9 cellular contexts compared by ENCODE assay signal in genomic region chr15:24848050-24848449, GRCh38.
DNase-seq lines count a peak whose midpoint lies in the region; ATAC-seq and TF ChIP-seq lines count a peak whose summit lies in the region.
"Had no signal": no experiment of that assay in that cellular context is flagged by ENCODE, and none has a peak within 500 bp of the region (broad histone marks: within the 10 kb centered on the region; RNA-seq: fewer than 3 reads in every experiment).

No MANE protein-coding gene starts in this region.

- POLR2A ChIA-PET in activated CD4-positive, alpha-beta memory T cell treated with anti-CD3 and anti-CD28 coated beads, Interleukin-2, amount 10 ng/mL, durations not matched to agents 7 days and 5 days (lab: Charles Lee) = no interaction called here

- no peak for TF ChIP-seq CTCF in progenitor cell of endocrine pancreas (IDR thresholded peaks at IDR 0.05; ENCODE audit: unreplicated experiment)

- no peaks in the 10 kb centered on the region for H3K36me3 Mint-ChIP-seq in activated CD4-positive, alpha-beta memory T cell treated with anti-CD3 and anti-CD28 coated beads, Interleukin-2, amount 10 ng/mL, durations not matched to agents 7 days and 5 days (ENCODE audit: low read depth)
- no peaks in the 10 kb centered on the region for H3K36me3 Mint-ChIP-seq in progenitor cell of endocrine pancreas (ENCODE audit: insufficient read depth)

- peaks cover 11% of the 10 kb centered on the region for H3K9me3 Mint-ChIP-seq in activated CD4-positive, alpha-beta memory T cell treated with anti-CD3 and anti-CD28 coated beads, Interleukin-2, amount 10 ng/mL, durations not matched to agents 7 days and 5 days
- H3K9me3 Mint-ChIP-seq in progenitor cell of endocrine pancreas (ENCODE audit: low read depth) = peaks cover 11% of the 10 kb centered on the region

- intact Hi-C loops in Right ventricle myocardium superior (cut with DNase I) = no loop called here

- H3K27ac Mint-ChIP-seq in activated CD4-positive, alpha-beta memory T cell treated with anti-CD3 and anti-CD28 coated beads, Interleukin-2, amount 10 ng/mL, durations not matched to agents 7 days and 5 days = no peak overlapping the region
- peak overlapping the region; percentile 92 for H3K27ac Mint-ChIP-seq in progenitor cell of endocrine pancreas

- ATAC-seq in Right ventricle myocardium superior (ENCODE audit: poor library complexity) (peak; percentile 96), HG02852 (IDR thresholded peaks at IDR 0.05; ENCODE audit: unreplicated experiment) (no peak)
- ATAC-seq: Panc1 had no signal

- H3K4me3 Mint-ChIP-seq in activated CD4-positive, alpha-beta memory T cell treated with anti-CD3 and anti-CD28 coated beads, Interleukin-2, amount 10 ng/mL, durations not matched to agents 7 days and 5 days = no peak overlapping the region
- H3K4me3 Mint-ChIP-seq in progenitor cell of endocrine pancreas (ENCODE audit: low read depth) = peak overlapping the region; percentile 77

- DNase-seq in GM03348 (ENCODE audit: low spot score) (peak; percentile 60), Right ventricle myocardium superior (peak; percentile 61), progenitor cell of endocrine pancreas (ENCODE audit: low spot score, unreplicated experiment) (peak; percentile 31), COLO668 (lab: John Stamatoyannopoulos, UW; ENCODE audit: unreplicated experiment) (no peak), epidermal melanocyte (ENCODE audit: insufficient read length, low spot score) (no peak)
- DNase-seq in activated CD4-positive, alpha-beta memory T cell treated with anti-CD3 and anti-CD28 coated beads, Interleukin-2, amount 10 ng/mL, durations not matched to agents 7 days and 5 days = peak; percentile 16
- DNase-seq in activated CD4-positive, alpha-beta T cell treated with anti-CD3 and anti-CD28 coated beads for 4 hours = no peak

- H3K4me1 Mint-ChIP-seq in activated CD4-positive, alpha-beta memory T cell treated with anti-CD3 and anti-CD28 coated beads, Interleukin-2, amount 10 ng/mL, durations not matched to agents 7 days and 5 days = no peaks in the 10 kb centered on the region
- no peaks in the 10 kb centered on the region for H3K4me1 Mint-ChIP-seq in progenitor cell of endocrine pancreas (ENCODE audit: low read depth)

- H3K27me3 Mint-ChIP-seq in activated CD4-positive, alpha-beta memory T cell treated with anti-CD3 and anti-CD28 coated beads, Interleukin-2, amount 10 ng/mL, durations not matched to agents 7 days and 5 days = no peaks in the 10 kb centered on the region
- H3K27me3 Mint-ChIP-seq in progenitor cell of endocrine pancreas = peaks cover 8% of the 10 kb centered on the region

- CTCF ChIA-PET in activated CD4-positive, alpha-beta memory T cell treated with anti-CD3 and anti-CD28 coated beads, Interleukin-2, amount 10 ng/mL, durations not matched to agents 7 days and 5 days (lab: Charles Lee) = no interaction called here

Comparison
In these comparisons a context has a peak if more than half of its experiments do, and no peak if none do; other contexts are left out.
1. DNase-seq: peak in GM03348 (single experiment), activated CD4-positive, alpha-beta memory T cell treated with anti-CD3 and anti-CD28 coated beads, Interleukin-2, amount 10 ng/mL, durations not matched to agents 7 days and 5 days (single experiment), Right ventricle myocardium superior (single experiment) and progenitor cell of endocrine pancreas (single experiment); none in COLO668 (single experiment), activated CD4-positive, alpha-beta T cell treated with anti-CD3 and anti-CD28 coated beads for 4 hours (0 of 2) and epidermal melanocyte (single experiment).